In genomic region chr9:106753155-106753671, GRCh38 we compare ENCODE assay signal across 1 cellular context.
TF ChIP-seq lines count a peak whose summit lies in the region.

No MANE protein-coding gene starts in this region.

TF ChIP-seq in GM12878, 131 proteins besides CTCF, POLR2A, EP300 and RAD21 (continued from another document):
- TF ChIP-seq, protein P1, sequence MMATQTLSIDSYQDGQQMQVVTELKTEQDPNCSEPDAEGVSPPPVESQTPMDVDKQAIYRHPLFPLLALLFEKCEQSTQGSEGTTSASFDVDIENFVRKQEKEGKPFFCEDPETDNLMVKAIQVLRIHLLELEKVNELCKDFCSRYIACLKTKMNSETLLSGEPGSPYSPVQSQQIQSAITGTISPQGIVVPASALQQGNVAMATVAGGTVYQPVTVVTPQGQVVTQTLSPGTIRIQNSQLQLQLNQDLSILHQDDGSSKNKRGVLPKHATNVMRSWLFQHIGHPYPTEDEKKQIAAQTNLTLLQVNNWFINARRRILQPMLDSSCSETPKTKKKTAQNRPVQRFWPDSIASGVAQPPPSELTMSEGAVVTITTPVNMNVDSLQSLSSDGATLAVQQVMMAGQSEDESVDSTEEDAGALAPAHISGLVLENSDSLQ (IDR thresholded peaks at IDR 0.05), result peak; percentile 26; the same call in 1 of the 2 replicates
- TF ChIP-seq WRNIP1 (IDR thresholded peaks at IDR 0.05; ENCODE audit: borderline replicate concordance, low read depth, low read length) (no peak), CEBPB (IDR thresholded peaks at IDR 0.05; ENCODE audit: borderline replicate concordance in 1 of 2, low read depth in 2 of 2, low read length in 2 of 2) (no peak), CHD2 (IDR thresholded peaks at IDR 0.05; ENCODE audit: borderline replicate concordance, low read depth, low read length) (peak; percentile 63; the same call in 1 of the 2 replicates), HDAC2 (IDR thresholded peaks at IDR 0.05) (no peak), KDM1A (IDR thresholded peaks at IDR 0.05; ENCODE audit: borderline replicate concordance) (no peak), SUPT20H (IDR thresholded peaks at IDR 0.05; ENCODE audit: borderline replicate concordance, control insufficient read depth, low read depth, low read length) (no peak), ZBED1 (IDR thresholded peaks at IDR 0.05; ENCODE audit: borderline replicate concordance) (peak; percentile 77), IRF4 (IDR thresholded peaks at IDR 0.05; ENCODE audit: low read depth, low read length) (peak; percentile 90), HDGF (IDR thresholded peaks at IDR 0.05) (no peak), NFYA (IDR thresholded peaks at IDR 0.05; ENCODE audit: borderline replicate concordance, low read depth, low read length) (no peak), CREB1 (IDR thresholded peaks at IDR 0.05; ENCODE audit: low read depth) (peak; percentile 87), KLF5 (IDR thresholded peaks at IDR 0.05; ENCODE audit: partially characterized antibody) (peak; percentile 17), SIN3A (IDR thresholded peaks at IDR 0.05; ENCODE audit: low read depth, low read length) (no peak), STAT1 (conservative IDR thresholded peaks at IDR 0.05) (no peak), ATF7 (IDR thresholded peaks at IDR 0.05; ENCODE audit: low read depth) (peak; percentile 66), ZNF207 (IDR thresholded peaks at IDR 0.05; ENCODE audit: borderline replicate concordance) (no peak), BACH1 (IDR thresholded peaks at IDR 0.05; ENCODE audit: borderline replicate concordance) (peak; percentile 65; the same call in 1 of the 2 replicates), YY1 (IDR thresholded peaks at IDR 0.05; ENCODE audit: low read depth, low read length) (no peak), ESRRA (IDR thresholded peaks at IDR 0.05; ENCODE audit: low read length) (no peak), GABPA (IDR thresholded peaks at IDR 0.05; ENCODE audit: low read depth) (peak; percentile 61), RAD51 (IDR thresholded peaks at IDR 0.05) (no peak), HCFC1 (IDR thresholded peaks at IDR 0.05; ENCODE audit: low read length) (no peak), CBX3 (IDR thresholded peaks at IDR 0.05; ENCODE audit: borderline replicate concordance, low read depth) (no peak), MYC (IDR thresholded peaks at IDR 0.05; ENCODE audit: insufficient read depth, insufficient read length, insufficient replicate concordance, low read length, severe bottlenecking) (no peak), SRF (IDR thresholded peaks at IDR 0.05; ENCODE audit: low read depth in 2 of 2, low read length in 2 of 2) (peak in 1 of 2 experiments; percentile 16; a peak in 1 of 4 replicates), EZH2 (IDR thresholded peaks at IDR 0.05; ENCODE audit: borderline replicate concordance, control insufficient read depth, low read depth, low read length) (no peak), E4F1 (IDR thresholded peaks at IDR 0.05; ENCODE audit: borderline replicate concordance, partially characterized antibody) (no peak), BCLAF1 (IDR thresholded peaks at IDR 0.05) (no peak), PAX5 (IDR thresholded peaks at IDR 0.05; ENCODE audit: borderline replicate concordance, low read depth, low read length) (peak; percentile 98), MEF2A (IDR thresholded peaks at IDR 0.05; ENCODE audit: insufficient read depth, low read depth, low read length) (peak; percentile 61; the same call in 1 of the 2 replicates), CHD4 (IDR thresholded peaks at IDR 0.05) (no peak), SKIL (IDR thresholded peaks at IDR 0.05; ENCODE audit: low read depth, poor library complexity, severe bottlenecking) (peak; percentile 94), TBL1XR1 (IDR thresholded peaks at IDR 0.05; ENCODE audit: low read depth, low read length) (peak; percentile 83; the same call in 1 of the 2 replicates), SIX5 (IDR thresholded peaks at IDR 0.05; ENCODE audit: low read depth, low read length, severe bottlenecking) (no peak), FOS (IDR thresholded peaks at IDR 0.05; ENCODE audit: borderline replicate concordance, extremely low read depth, insufficient read length) (no peak), NBN (IDR thresholded peaks at IDR 0.05) (peak; percentile 76), ZNF622 (IDR thresholded peaks at IDR 0.05) (no peak), NR2F1 (conservative IDR thresholded peaks at IDR 0.05) (peak; percentile 74), CBX5 (IDR thresholded peaks at IDR 0.05; ENCODE audit: low read depth) (peak; percentile 82; the same call in 1 of the 2 replicates), MYB (IDR thresholded peaks at IDR 0.05; ENCODE audit: borderline replicate concordance, low read depth, low read length) (peak; percentile 75; the same call in 1 of the 2 replicates), CBFB (IDR thresholded peaks at IDR 0.05; ENCODE audit: low read depth) (peak; percentile 53; the same call in 1 of the 2 replicates)
- TF ChIP-seq, protein P2, sequence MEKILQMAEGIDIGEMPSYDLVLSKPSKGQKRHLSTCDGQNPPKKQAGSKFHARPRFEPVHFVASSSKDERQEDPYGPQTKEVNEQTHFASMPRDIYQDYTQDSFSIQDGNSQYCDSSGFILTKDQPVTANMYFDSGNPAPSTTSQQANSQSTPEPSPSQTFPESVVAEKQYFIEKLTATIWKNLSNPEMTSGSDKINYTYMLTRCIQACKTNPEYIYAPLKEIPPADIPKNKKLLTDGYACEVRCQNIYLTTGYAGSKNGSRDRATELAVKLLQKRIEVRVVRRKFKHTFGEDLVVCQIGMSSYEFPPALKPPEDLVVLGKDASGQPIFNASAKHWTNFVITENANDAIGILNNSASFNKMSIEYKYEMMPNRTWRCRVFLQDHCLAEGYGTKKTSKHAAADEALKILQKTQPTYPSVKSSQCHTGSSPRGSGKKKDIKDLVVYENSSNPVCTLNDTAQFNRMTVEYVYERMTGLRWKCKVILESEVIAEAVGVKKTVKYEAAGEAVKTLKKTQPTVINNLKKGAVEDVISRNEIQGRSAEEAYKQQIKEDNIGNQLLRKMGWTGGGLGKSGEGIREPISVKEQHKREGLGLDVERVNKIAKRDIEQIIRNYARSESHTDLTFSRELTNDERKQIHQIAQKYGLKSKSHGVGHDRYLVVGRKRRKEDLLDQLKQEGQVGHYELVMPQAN (conservative IDR thresholded peaks at IDR 0.05), result no peak; the same call in 1 of the 2 replicates
- TF ChIP-seq, protein P3, sequence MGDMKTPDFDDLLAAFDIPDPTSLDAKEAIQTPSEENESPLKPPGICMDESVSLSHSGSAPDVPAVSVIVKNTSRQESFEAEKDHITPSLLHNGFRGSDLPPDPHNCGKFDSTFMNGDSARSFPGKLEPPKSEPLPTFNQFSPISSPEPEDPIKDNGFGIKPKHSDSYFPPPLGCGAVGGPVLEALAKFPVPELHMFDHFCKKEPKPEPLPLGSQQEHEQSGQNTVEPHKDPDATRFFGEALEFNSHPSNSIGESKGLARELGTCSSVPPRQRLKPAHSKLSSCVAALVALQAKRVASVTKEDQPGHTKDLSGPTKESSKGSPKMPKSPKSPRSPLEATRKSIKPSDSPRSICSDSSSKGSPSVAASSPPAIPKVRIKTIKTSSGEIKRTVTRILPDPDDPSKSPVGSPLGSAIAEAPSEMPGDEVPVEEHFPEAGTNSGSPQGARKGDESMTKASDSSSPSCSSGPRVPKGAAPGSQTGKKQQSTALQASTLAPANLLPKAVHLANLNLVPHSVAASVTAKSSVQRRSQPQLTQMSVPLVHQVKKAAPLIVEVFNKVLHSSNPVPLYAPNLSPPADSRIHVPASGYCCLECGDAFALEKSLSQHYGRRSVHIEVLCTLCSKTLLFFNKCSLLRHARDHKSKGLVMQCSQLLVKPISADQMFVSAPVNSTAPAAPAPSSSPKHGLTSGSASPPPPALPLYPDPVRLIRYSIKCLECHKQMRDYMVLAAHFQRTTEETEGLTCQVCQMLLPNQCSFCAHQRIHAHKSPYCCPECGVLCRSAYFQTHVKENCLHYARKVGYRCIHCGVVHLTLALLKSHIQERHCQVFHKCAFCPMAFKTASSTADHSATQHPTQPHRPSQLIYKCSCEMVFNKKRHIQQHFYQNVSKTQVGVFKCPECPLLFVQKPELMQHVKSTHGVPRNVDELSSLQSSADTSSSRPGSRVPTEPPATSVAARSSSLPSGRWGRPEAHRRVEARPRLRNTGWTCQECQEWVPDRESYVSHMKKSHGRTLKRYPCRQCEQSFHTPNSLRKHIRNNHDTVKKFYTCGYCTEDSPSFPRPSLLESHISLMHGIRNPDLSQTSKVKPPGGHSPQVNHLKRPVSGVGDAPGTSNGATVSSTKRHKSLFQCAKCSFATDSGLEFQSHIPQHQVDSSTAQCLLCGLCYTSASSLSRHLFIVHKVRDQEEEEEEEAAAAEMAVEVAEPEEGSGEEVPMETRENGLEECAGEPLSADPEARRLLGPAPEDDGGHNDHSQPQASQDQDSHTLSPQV (IDR thresholded peaks at IDR 0.05), result no peak
- TF ChIP-seq, protein P4, sequence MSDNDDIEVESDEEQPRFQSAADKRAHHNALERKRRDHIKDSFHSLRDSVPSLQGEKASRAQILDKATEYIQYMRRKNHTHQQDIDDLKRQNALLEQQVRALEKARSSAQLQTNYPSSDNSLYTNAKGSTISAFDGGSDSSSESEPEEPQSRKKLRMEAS (IDR thresholded peaks at IDR 0.05; ENCODE audit: low read depth, low read length), result no peak
- TF ChIP-seq, protein P5, sequence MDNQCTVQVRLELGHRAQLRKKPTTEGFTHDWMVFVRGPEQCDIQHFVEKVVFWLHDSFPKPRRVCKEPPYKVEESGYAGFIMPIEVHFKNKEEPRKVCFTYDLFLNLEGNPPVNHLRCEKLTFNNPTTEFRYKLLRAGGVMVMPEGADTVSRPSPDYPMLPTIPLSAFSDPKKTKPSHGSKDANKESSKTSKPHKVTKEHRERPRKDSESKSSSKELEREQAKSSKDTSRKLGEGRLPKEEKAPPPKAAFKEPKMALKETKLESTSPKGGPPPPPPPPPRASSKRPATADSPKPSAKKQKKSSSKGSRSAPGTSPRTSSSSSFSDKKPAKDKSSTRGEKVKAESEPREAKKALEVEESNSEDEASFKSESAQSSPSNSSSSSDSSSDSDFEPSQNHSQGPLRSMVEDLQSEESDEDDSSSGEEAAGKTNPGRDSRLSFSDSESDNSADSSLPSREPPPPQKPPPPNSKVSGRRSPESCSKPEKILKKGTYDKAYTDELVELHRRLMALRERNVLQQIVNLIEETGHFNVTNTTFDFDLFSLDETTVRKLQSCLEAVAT (IDR thresholded peaks at IDR 0.05), result peak; percentile 57; the same call in 1 of the 2 replicates
